32 cellular contexts compared by ENCODE assay signal in genomic region chr20:34029415-34029814, GRCh38.
"Had no signal": no experiment of that assay in that cellular context is flagged by ENCODE, and none has a peak within 500 bp of the region (broad histone marks: within the 10 kb centered on the region; RNA-seq: fewer than 3 reads in every experiment).

No MANE protein-coding gene starts in this region.

- H3K27me3 ChIP-seq: colonic mucosa, esophagus muscularis mucosa, foreskin keratinocyte, heart left ventricle, neutrophil, ovary, sigmoid colon, stomach, thyroid gland, upper lobe of right lung had no signal

- H3K4me1 ChIP-seq: foreskin keratinocyte, prostate gland had no signal

- H3K9me3 Mint-ChIP-seq: activated CD8-positive, alpha-beta T cell treated with anti-CD3 and anti-CD28 coated beads for 36 hours; activated T-cell treated with anti-CD3 and anti-CD28 coated beads, Interleukin-2, amount 50 U/mL, for 72 hours; immature natural killer cell; nephron; stimulated activated effector memory CD8-positive, alpha-beta T cell treated with anti-CD3 and anti-CD28 coated beads, Interleukin-12 subunit alpha, Interleukin-12 subunit beta, amount 100 ng/mL, for 72 hours had no signal

- H3K27ac Mint-ChIP-seq: activated CD8-positive, alpha-beta T cell treated with anti-CD3 and anti-CD28 coated beads for 36 hours; activated T-cell treated with anti-CD3 and anti-CD28 coated beads, Interleukin-2, amount 50 U/mL, for 72 hours; stimulated activated effector memory CD8-positive, alpha-beta T cell treated with anti-CD3 and anti-CD28 coated beads, Interleukin-12 subunit alpha, Interleukin-12 subunit beta, amount 100 ng/mL, for 72 hours had no signal

- H3K36me3 ChIP-seq: colonic mucosa, ovary, prostate gland, thyroid gland had no signal

- H3K9me3 ChIP-seq: colonic mucosa, esophagus muscularis mucosa, heart left ventricle, neutrophil, ovary, prostate gland, sigmoid colon, stomach, thyroid gland, upper lobe of right lung had no signal

- FAIRE-seq: bronchial epithelial cell, kidney, small intestine had no signal

- ATAC-seq: activated CD8-positive, alpha-beta T cell treated with anti-CD3 and anti-CD28 coated beads for 36 hours; activated T-cell treated with anti-CD3 and anti-CD28 coated beads, Interleukin-2, amount 50 U/mL, for 72 hours; foreskin keratinocyte; heart left ventricle; left colon; stimulated activated effector memory CD8-positive, alpha-beta T cell treated with anti-CD3 and anti-CD28 coated beads, Interleukin-12 subunit alpha, Interleukin-12 subunit beta, amount 100 ng/mL, for 72 hours; upper lobe of right lung had no signal

- H3K4me3 Mint-ChIP-seq: activated CD8-positive, alpha-beta T cell treated with anti-CD3 and anti-CD28 coated beads for 36 hours; activated T-cell treated with anti-CD3 and anti-CD28 coated beads, Interleukin-2, amount 50 U/mL, for 72 hours; immature natural killer cell; nephron; stimulated activated effector memory CD8-positive, alpha-beta T cell treated with anti-CD3 and anti-CD28 coated beads, Interleukin-12 subunit alpha, Interleukin-12 subunit beta, amount 100 ng/mL, for 72 hours had no signal

- H3K27ac ChIP-seq: colonic mucosa, esophagus muscularis mucosa, foreskin keratinocyte, heart left ventricle, neutrophil, ovary, prostate gland, sigmoid colon, stomach, thyroid gland, upper lobe of right lung had no signal

- DNase-seq: activated CD4-positive, alpha-beta T cell treated with anti-CD3 and anti-CD28 coated beads for 1 hour; activated CD4-positive, alpha-beta T cell treated with anti-CD3 and anti-CD28 coated beads, Interleukin-2, amount 50 U/mL, for 1 hour; activated CD8-positive, alpha-beta T cell treated with anti-CD3 and anti-CD28 coated beads for 36 hours; activated effector memory CD4-positive, alpha-beta T cell treated with Interleukin-2 at 50 U/mL for 16 hours; activated naive CD4-positive, alpha-beta T cell treated with Interleukin-2 at 50 U/mL for 16 hours; activated T-cell treated with anti-CD3 and anti-CD28 coated beads, Interleukin-2, amount 50 U/mL, for 72 hours; anterior cingulate cortex; colonic mucosa; effector memory CD4-positive, alpha-beta T cell; foreskin keratinocyte; heart left ventricle; hypothalamus; immature natural killer cell; kidney; left colon; mammary epithelial cell; ovary; retina; sigmoid colon; small intestine; stimulated activated CD4-positive, alpha-beta T cell treated with anti-CD3 and anti-CD28 coated beads, Interleukin-4, amount 100 ng/mL, for 24 hours; stomach; T-helper 2 cell; thyroid gland; upper lobe of right lung had no signal

- H3K27me3 Mint-ChIP-seq: activated CD8-positive, alpha-beta T cell treated with anti-CD3 and anti-CD28 coated beads for 36 hours; activated naive CD8-positive, alpha-beta T cell had no signal

- H3K4me3 ChIP-seq: colonic mucosa, esophagus muscularis mucosa, heart left ventricle, ovary, prostate gland, sigmoid colon, stomach, thyroid gland, upper lobe of right lung had no signal
